Comparison of ENCODE assay signal across 8 cellular contexts in genomic region chr17:64074704-64075484, GRCh38. TPM values are rescaled to one million over a fixed set of nuclear protein-coding genes. Genes with fewer than 3 reads are reported as not detected.
A peak's percentile ranks its signal among the peaks of the same experiment; 100 is the strongest.
DNase-seq lines count a peak whose midpoint lies in the region; ATAC-seq, FAIRE-seq and TF ChIP-seq lines count a peak whose summit lies in the region.

No MANE protein-coding gene starts in this region.

- CTCF ChIA-PET in A549 (lab: Yijun Ruan, JAX): interaction anchor here (0.6 to 5.4 kb wide), 25 partner anchors 9 to 207 kb away, joined by 3 to 49 read pairs (median 5); partner anchors contain the start of genes CSHL1, ERN1 and GH1

- peak; percentile 91 to 93; a peak in 3 of 5 replicates for TF ChIP-seq EP300 in A549 (IDR thresholded peaks at IDR 0.05)

- DNase-seq in A549 (ENCODE audit: low read depth in 1 of 2, low spot score in 1 of 2) (peak; percentile 66 to 92), RPMI8226 (peak; percentile 35), iris pigment epithelial cell (ENCODE audit: low read depth) (peak; percentile 75), SHP77 treated with DMSO at 0.1 percent for 48 hours (lab: John Stamatoyannopoulos, UW) (no peak), iPS-NIHi11 (ENCODE audit: low spot score) (no peak), NCI-H146 treated with DMSO at 0.1 percent for 48 hours (lab: John Stamatoyannopoulos, UW; ENCODE audit: unreplicated experiment) (no peak)

- H3K4me1 ChIP-seq in A549: peaks cover 39% of the 10 kb centered on the region

- H3K27ac ChIP-seq in A549: peak overlapping the region; percentile 89 to 90

- FAIRE-seq in A549 (lab: Jason Lieb, UNC): peak; percentile 93

- TF ChIP-seq POLR2A in A549 (IDR thresholded peaks at IDR 0.05; ENCODE audit: low read length): no peak

- POLR2A ChIA-PET in A549 (lab: Yijun Ruan, JAX): interaction anchor here (0.5 to 2.6 kb wide), 7 partner anchors 9 to 324 kb away, joined by 4 to 27 read pairs (median 7); partner anchors contain the start of gene ERN1

- peak in 1 of 2 experiments; percentile 57; a peak in 3 of 5 replicates for TF ChIP-seq RAD21 in A549 (conservative IDR thresholded peaks at IDR 0.05 in 1 of 2, IDR thresholded peaks at IDR 0.05 in 1 of 2)

- 15% methylated on average over 7 of the region's 7 CpGs for WGBS in A549 (ENCODE audit: missing lambda C conversion rate)

- peaks cover 3% of the 10 kb centered on the region; the same call in 2 of the 3 replicates for H3K9me3 ChIP-seq in A549

- TF ChIP-seq CTCF in A549 (IDR thresholded peaks at IDR 0.05): no peak; the same call in 2 of the 3 replicates

- ATAC-seq in A549: peak; percentile 87 to 90
- ATAC-seq in GM21576 (IDR thresholded peaks at IDR 0.05; ENCODE audit: unreplicated experiment): peak; percentile 19
- ATAC-seq in HG02938 (IDR thresholded peaks at IDR 0.05; ENCODE audit: unreplicated experiment): no peak

- H3K4me2 ChIP-seq in A549: peak overlapping the region; percentile 71

- H3K4me3 ChIP-seq in A549: no peak overlapping the region; the same call in 2 of the 3 replicates

TF ChIP-seq in A549, 52 proteins besides CTCF, POLR2A, EP300 and RAD21:
- TF ChIP-seq ELK1 (IDR thresholded peaks at IDR 0.05; ENCODE audit: low read depth, low read length) (no peak), JUNB (IDR thresholded peaks at IDR 0.05) (peak; percentile 86), RARB (CRISPR knock-in tag; IDR thresholded peaks at IDR 0.05) (peak; percentile 20; the same call in 1 of the 2 replicates), POLR2AphosphoS2 (conservative IDR thresholded peaks at IDR 0.05; ENCODE audit: low read length) (no peak), JUN (IDR thresholded peaks at IDR 0.05) (peak; percentile 97 to 98; a peak in 4 of 5 replicates), FOSL2 (IDR thresholded peaks at IDR 0.05) (peak; percentile 60), FOSL2 (CRISPR knock-in tag; IDR thresholded peaks at IDR 0.05) (peak; percentile 86), HOXA7 (CRISPR knock-in tag; IDR thresholded peaks at IDR 0.05) (no peak), CEBPB (IDR thresholded peaks at IDR 0.05) (peak; percentile 98 to 99), GATA3 (IDR thresholded peaks at IDR 0.05; ENCODE audit: borderline replicate concordance) (peak; percentile 71), HES2 (IDR thresholded peaks at IDR 0.05) (peak; percentile 91), SMC3 (IDR thresholded peaks at IDR 0.05) (peak; percentile 51; the same call in 2 of the 3 replicates)
- TF ChIP-seq, protein P1, sequence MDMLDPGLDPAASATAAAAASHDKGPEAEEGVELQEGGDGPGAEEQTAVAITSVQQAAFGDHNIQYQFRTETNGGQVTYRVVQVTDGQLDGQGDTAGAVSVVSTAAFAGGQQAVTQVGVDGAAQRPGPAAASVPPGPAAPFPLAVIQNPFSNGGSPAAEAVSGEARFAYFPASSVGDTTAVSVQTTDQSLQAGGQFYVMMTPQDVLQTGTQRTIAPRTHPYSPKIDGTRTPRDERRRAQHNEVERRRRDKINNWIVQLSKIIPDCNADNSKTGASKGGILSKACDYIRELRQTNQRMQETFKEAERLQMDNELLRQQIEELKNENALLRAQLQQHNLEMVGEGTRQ (IDR thresholded peaks at IDR 0.05): peak; percentile 66
- TF ChIP-seq, protein P2, sequence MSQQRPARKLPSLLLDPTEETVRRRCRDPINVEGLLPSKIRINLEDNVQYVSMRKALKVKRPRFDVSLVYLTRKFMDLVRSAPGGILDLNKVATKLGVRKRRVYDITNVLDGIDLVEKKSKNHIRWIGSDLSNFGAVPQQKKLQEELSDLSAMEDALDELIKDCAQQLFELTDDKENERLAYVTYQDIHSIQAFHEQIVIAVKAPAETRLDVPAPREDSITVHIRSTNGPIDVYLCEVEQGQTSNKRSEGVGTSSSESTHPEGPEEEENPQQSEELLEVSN (IDR thresholded peaks at IDR 0.05; ENCODE audit: borderline replicate concordance, low read depth): 0 out of 2 replicates have a peak, but pooled peaks have one; percentile 32
- TF ChIP-seq, protein P3, sequence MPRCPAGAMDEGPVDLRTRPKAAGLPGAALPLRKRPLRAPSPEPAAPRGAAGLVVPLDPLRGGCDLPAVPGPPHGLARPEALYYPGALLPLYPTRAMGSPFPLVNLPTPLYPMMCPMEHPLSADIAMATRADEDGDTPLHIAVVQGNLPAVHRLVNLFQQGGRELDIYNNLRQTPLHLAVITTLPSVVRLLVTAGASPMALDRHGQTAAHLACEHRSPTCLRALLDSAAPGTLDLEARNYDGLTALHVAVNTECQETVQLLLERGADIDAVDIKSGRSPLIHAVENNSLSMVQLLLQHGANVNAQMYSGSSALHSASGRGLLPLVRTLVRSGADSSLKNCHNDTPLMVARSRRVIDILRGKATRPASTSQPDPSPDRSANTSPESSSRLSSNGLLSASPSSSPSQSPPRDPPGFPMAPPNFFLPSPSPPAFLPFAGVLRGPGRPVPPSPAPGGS (IDR thresholded peaks at IDR 0.05): peak; percentile 92; the same call in 2 of the 3 replicates
TF ChIP-seq in A549: peak in this region for 11.

RNA-seq across cellular contexts. Expression of gene ICAM2, which starts 54.5 kb away (rescaled TPM):
- polyA plus RNA-seq in A549 (2011; rRNA removed) (not detected in 2 replicates), A549 (2017; fragmentation: RNase III; extraction: RNeasy Plus Mini Kit Qiagen cat#74134 plus additional on column Dnase treatment) (not detected in 3 replicates)
- polyA plus RNA-seq in A549 (2012; cell fraction: cytosol; rRNA removed): 0.04 and 0.10 TPM in 2 replicates
- polyA plus RNA-seq in A549 (2012; cell fraction: nucleus; rRNA removed): 0.18 TPM in 1 of 2 replicates, not detected in the other
- not detected in 2 replicates for polyA minus RNA-seq in A549 (2011; rRNA and poly(A)+ RNA removed)

RNA-seq across cellular contexts. Expression of gene ERN1, which starts 55.0 kb away (rescaled TPM):
- polyA plus RNA-seq in A549 (2011; rRNA removed): 19.8 and 23.3 TPM in 2 replicates
- 4.5 and 4.6 TPM in 2 replicates for polyA plus RNA-seq in A549 (2012; cell fraction: cytosol; rRNA removed)
- polyA plus RNA-seq in A549 (2012; cell fraction: nucleus; rRNA removed): 7.3 and 8.1 TPM in 2 replicates
- 3.5 to 4.1 TPM (median 3.7 TPM) in 3 replicates for polyA plus RNA-seq in A549 (2017; fragmentation: RNase III; extraction: RNeasy Plus Mini Kit Qiagen cat#74134 plus additional on column Dnase treatment)
- 39.3 and 44.8 TPM in 2 replicates for polyA minus RNA-seq in A549 (2011; rRNA and poly(A)+ RNA removed)

Comparison
In these comparisons a context has a peak if more than half of its experiments do, and no peak if none do; other contexts are left out.
1. DNase-seq: peak in A549 (2 of 2), RPMI8226 (single experiment) and iris pigment epithelial cell (single experiment); none in SHP77 treated with DMSO at 0.1 percent for 48 hours (single experiment), iPS-NIHi11 (single experiment) and NCI-H146 treated with DMSO at 0.1 percent for 48 hours (single experiment).